ENCODE assay signal across 1 cellular context in the genomic region with DNA sequence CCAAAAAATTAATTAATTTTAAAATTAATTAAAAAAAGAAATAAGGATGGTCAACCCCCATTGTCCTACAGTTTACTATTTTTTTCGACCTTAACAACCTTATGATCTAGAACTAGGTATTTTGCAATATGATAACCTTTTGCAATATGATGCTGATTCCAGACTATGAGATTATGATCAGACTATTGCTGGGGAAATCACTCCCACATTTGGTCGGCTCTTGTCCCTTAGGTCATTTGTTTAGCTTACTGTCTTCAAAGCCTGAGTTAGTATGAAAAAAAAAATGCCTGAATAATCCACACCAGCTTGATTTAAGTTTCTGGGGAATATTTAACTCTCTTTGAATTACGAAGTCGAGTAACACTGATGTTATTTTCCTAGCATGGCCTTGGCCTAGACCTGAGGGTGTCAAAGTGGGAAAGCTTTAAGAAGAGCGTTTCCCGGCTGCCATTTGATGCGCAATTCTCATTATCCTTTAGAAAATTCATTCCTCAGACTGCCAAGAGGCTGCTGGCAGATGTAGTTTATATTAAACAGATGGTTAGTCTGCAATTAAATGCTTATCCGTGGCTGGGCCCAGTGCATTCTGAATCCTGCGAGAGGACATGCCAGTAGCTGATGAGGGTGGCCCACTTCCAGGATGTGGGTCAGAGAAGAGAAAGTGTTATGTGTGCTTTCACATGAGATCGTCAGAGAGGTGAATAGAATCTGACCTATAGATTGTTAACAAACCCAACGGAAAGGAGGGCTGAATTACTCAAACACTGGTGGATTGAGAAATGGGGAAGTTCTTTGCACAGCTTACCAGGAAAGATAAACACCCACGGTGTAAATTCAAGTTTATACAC.
TF ChIP-seq lines count a peak whose summit lies in the region.

No MANE protein-coding gene starts in this region.

TF ChIP-seq in IMR-90, 13 proteins besides CTCF, POLR2A, EP300 and RAD21:
- peak; percentile 79 for TF ChIP-seq CEBPB (IDR thresholded peaks at IDR 0.05; ENCODE audit: low read depth, low read length)
- no peak for TF ChIP-seq MAFK (IDR thresholded peaks at IDR 0.05; ENCODE audit: low read depth, low read length)
- no peak for TF ChIP-seq NFE2L2 (IDR thresholded peaks at IDR 0.05; ENCODE audit: low read depth, low read length)
- TF ChIP-seq, protein P1, sequence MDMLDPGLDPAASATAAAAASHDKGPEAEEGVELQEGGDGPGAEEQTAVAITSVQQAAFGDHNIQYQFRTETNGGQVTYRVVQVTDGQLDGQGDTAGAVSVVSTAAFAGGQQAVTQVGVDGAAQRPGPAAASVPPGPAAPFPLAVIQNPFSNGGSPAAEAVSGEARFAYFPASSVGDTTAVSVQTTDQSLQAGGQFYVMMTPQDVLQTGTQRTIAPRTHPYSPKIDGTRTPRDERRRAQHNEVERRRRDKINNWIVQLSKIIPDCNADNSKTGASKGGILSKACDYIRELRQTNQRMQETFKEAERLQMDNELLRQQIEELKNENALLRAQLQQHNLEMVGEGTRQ (IDR thresholded peaks at IDR 0.05; ENCODE audit: low read depth, low read length) = no peak
- no peak for TF ChIP-seq MXI1 (IDR thresholded peaks at IDR 0.05; ENCODE audit: borderline replicate concordance, low read depth, low read length)
- TF ChIP-seq MAZ (IDR thresholded peaks at IDR 0.05; ENCODE audit: borderline replicate concordance, low read depth, low read length) = no peak
- TF ChIP-seq FOS (IDR thresholded peaks at IDR 0.05; ENCODE audit: low read depth, low read length) = no peak
- peak; percentile 47 for TF ChIP-seq BHLHE40 (IDR thresholded peaks at IDR 0.05; ENCODE audit: low read depth, low read length)
- TF ChIP-seq RCOR1 (IDR thresholded peaks at IDR 0.05; ENCODE audit: insufficient replicate concordance, low read length) = no peak
